Comparison of ENCODE assay signal across 21 cellular contexts in the genomic region with DNA sequence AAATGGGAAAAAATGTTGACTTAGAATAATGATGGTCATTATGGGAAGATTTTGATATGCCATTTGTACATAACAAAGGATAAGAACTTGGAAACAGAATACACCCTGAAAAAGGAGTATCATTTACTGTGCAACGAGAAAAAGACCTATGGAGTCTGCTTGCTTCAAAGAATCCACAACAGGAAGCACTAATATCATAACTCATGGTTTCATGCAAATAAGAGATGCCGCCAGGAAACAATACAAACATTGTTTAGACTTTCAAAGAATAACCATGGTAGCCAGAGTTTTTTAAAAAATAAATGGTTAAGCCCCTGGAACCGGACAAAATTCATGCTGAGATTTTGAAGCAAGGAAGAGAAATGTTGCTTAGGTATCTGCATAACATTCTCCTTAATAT.
DNase-seq lines count a peak whose midpoint lies in the region; ATAC-seq and TF ChIP-seq lines count a peak whose summit lies in the region.
"Had no signal": no experiment of that assay in that cellular context is flagged by ENCODE, and none has a peak within 500 bp of the region (broad histone marks: within the 10 kb centered on the region; RNA-seq: fewer than 3 reads in every experiment).

No MANE protein-coding gene starts in this region.

- intact Hi-C loops in stomach (cut with DNase I; ENCODE audit: low total_unique reads), result no loop called here

- H3K36me3 ChIP-seq in stomach, result no peaks in the 10 kb centered on the region
- H3K36me3 ChIP-seq: thoracic aorta had no signal

- no peak overlapping the region for H3K27ac ChIP-seq in stomach
- H3K27ac ChIP-seq: epithelial cell of prostate, thoracic aorta had no signal

- TF ChIP-seq CTCF in stomach (IDR thresholded peaks at IDR 0.05), result no peak

- no peaks in the 10 kb centered on the region for H3K9me3 ChIP-seq in stomach
- H3K9me3 ChIP-seq: thoracic aorta had no signal

- peaks cover 0 to 8% (median 0%) of the 10 kb centered on the region in 3 donors for H3K27me3 ChIP-seq in stomach

- TF ChIP-seq EP300 in stomach (IDR thresholded peaks at IDR 0.05), result no peak

- peak; percentile 95 for ATAC-seq in GM18502 (IDR thresholded peaks at IDR 0.05; ENCODE audit: poor library complexity, unreplicated experiment)
- ATAC-seq in GM19455 (IDR thresholded peaks at IDR 0.05; ENCODE audit: unreplicated experiment), result peak; percentile 73
- peak; percentile 82 for ATAC-seq in HG02885 (IDR thresholded peaks at IDR 0.05; ENCODE audit: poor library complexity, unreplicated experiment)
- peak; percentile 78 for ATAC-seq in HG03571 (IDR thresholded peaks at IDR 0.05; ENCODE audit: unreplicated experiment)
- ATAC-seq in HG03135 (IDR thresholded peaks at IDR 0.05; ENCODE audit: unreplicated experiment), result no peak
- ATAC-seq: activated CD4-positive, alpha-beta T cell treated with anti-CD3 and anti-CD28 coated beads for 36 hours; Panc1; T-cell had no signal

- DNase-seq in stomach (no peak), cortex of kidney (lab: John Stamatoyannopoulos, UW) (no peak)
- no peak for DNase-seq in activated CD4-positive, CD25-positive, alpha-beta regulatory T cell treated with anti-CD3 and anti-CD28 coated beads, Interleukin-2, amount 50 U/mL, for 72 hours
- DNase-seq: ACHN; activated CD4-positive, alpha-beta T cell treated with anti-CD3 and anti-CD28 coated beads for 36 hours; activated T-cell treated with anti-CD3 and anti-CD28 coated beads, Interleukin-2, amount 50 U/mL, for 1 hour; Calu3; IMR-90; kidney glomerular epithelial cell; NCI-H1436; NCI-H510A treated with DMSO at 0.1 percent for 48 hours; stimulated activated CD4-positive, alpha-beta T cell treated with anti-CD3 and anti-CD28 coated beads, Interleukin-12 subunit alpha, Interleukin-12 subunit beta, amount 100 ng/mL, for 4 hours; T-cell had no signal

- 41 to 53% (median 51%) methylated on average over 3 of the region's 3 CpGs for WGBS in stomach, 5 donors

- no peak overlapping the region for H3K4me3 ChIP-seq in stomach
- H3K4me3 ChIP-seq: thoracic aorta had no signal

- no peak for TF ChIP-seq POLR2A in stomach (IDR thresholded peaks at IDR 0.05)

- no peaks in the 10 kb centered on the region for H3K4me1 ChIP-seq in stomach
